ENCODE assay signal across 8 cellular contexts in the genomic region with DNA sequence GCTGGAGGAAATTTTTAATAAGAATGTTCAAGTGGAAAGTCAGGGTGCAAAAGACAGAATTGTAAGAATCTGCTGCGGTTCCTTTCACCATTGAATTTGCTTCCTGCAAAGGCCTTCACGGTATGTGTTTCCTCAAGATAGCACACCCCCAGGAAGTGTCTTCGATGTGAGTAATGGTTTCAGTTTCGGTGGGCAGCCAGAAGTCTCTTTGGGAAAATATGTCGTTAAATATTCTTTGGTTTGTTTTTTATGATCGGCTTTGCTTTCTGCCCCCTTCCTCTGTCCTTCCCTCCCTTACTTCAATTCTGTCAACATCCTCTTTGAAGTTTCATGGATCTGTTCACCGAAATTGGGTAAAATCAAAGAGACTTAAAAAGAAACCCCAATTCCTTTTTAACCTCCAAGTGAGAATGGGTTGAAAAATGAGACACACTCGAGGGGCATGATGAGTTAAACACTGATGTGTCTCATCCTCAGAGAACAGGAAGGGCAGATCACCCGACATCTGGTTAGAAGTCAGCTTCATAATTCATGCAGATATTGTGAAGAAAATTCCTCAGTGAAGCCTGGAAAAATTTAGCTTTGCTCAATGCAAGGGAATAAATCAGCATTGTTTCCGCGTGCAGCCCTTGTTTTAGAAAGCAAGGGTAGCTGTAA.
A peak's percentile ranks its signal among the peaks of the same experiment; 100 is the strongest.
DNase-seq lines count a peak whose midpoint lies in the region; ATAC-seq lines count a peak whose summit lies in the region.

No MANE protein-coding gene starts in this region.

- peaks cover 24% of the 10 kb centered on the region for H3K4me1 Mint-ChIP-seq in activated CD8-positive, alpha-beta memory T cell treated with anti-CD3 and anti-CD28 coated beads, Interleukin-2, amount 10 ng/mL, durations not matched to agents 7 days and 5 days

- H3K9me3 Mint-ChIP-seq in activated CD8-positive, alpha-beta memory T cell treated with anti-CD3 and anti-CD28 coated beads, Interleukin-2, amount 10 ng/mL, durations not matched to agents 7 days and 5 days (ENCODE audit: low read depth): no peaks in the 10 kb centered on the region

- peak; percentile 60 for DNase-seq in activated CD8-positive, alpha-beta memory T cell treated with anti-CD3 and anti-CD28 coated beads, Interleukin-2, amount 10 ng/mL, durations not matched to agents 7 days and 5 days
- DNase-seq in activated CD8-positive, alpha-beta memory T cell treated with anti-CD3 and anti-CD28 coated beads, Interleukin-2, amount 50 U/mL, for 4 hours: no peak
- DNase-seq in MV-4-11 (lab: John Stamatoyannopoulos, UW): peak; percentile 75
- DNase-seq in dermis blood vessel endothelial cell: peak; percentile 84
- peak; percentile 75 for DNase-seq in pulmonary artery endothelial cell (ENCODE audit: low read depth, low spot score)
- no peak for DNase-seq in NCI-H2107 (lab: John Stamatoyannopoulos, UW)

- H3K36me3 Mint-ChIP-seq in activated CD8-positive, alpha-beta memory T cell treated with anti-CD3 and anti-CD28 coated beads, Interleukin-2, amount 10 ng/mL, durations not matched to agents 7 days and 5 days: no peaks in the 10 kb centered on the region

- peaks cover 73% of the 10 kb centered on the region for H3K27me3 Mint-ChIP-seq in activated CD8-positive, alpha-beta memory T cell treated with anti-CD3 and anti-CD28 coated beads, Interleukin-2, amount 10 ng/mL, durations not matched to agents 7 days and 5 days

- peak overlapping the region; percentile 68 for H3K4me3 Mint-ChIP-seq in activated CD8-positive, alpha-beta memory T cell treated with anti-CD3 and anti-CD28 coated beads, Interleukin-2, amount 10 ng/mL, durations not matched to agents 7 days and 5 days

- peak overlapping the region; percentile 81 for H3K27ac Mint-ChIP-seq in activated CD8-positive, alpha-beta memory T cell treated with anti-CD3 and anti-CD28 coated beads, Interleukin-2, amount 10 ng/mL, durations not matched to agents 7 days and 5 days

- ATAC-seq in activated CD8-positive, alpha-beta memory T cell treated with anti-CD3 and anti-CD28 coated beads, Interleukin-2, amount 10 ng/mL, durations not matched to agents 7 days and 5 days: peak; percentile 86
- ATAC-seq in HG02623 (IDR thresholded peaks at IDR 0.05; ENCODE audit: unreplicated experiment): no peak
- ATAC-seq in GM21515 (IDR thresholded peaks at IDR 0.05; ENCODE audit: unreplicated experiment): no peak

- CTCF ChIA-PET in activated CD8-positive, alpha-beta memory T cell treated with anti-CD3 and anti-CD28 coated beads, Interleukin-2, amount 10 ng/mL, durations not matched to agents 7 days and 5 days (lab: Charles Lee): interaction anchor here (0.6 to 1.8 kb wide), 2 partner anchors 910 to 995 kb away, joined by 4 to 5 read pairs; no protein-coding TSS in a partner anchor

Comparison
In these comparisons a context has a peak if more than half of its experiments do, and no peak if none do; other contexts are left out.
1. DNase-seq: peak in activated CD8-positive, alpha-beta memory T cell treated with anti-CD3 and anti-CD28 coated beads, Interleukin-2, amount 10 ng/mL, durations not matched to agents 7 days and 5 days (single experiment), MV-4-11 (single experiment), dermis blood vessel endothelial cell (single experiment) and pulmonary artery endothelial cell (single experiment); none in activated CD8-positive, alpha-beta memory T cell treated with anti-CD3 and anti-CD28 coated beads, Interleukin-2, amount 50 U/mL, for 4 hours (single experiment) and NCI-H2107 (single experiment).